Comparison of ENCODE assay signal across 26 cellular contexts in genomic region chr6:103183831-103184411, GRCh38.
DNase-seq lines count a peak whose midpoint lies in the region; ATAC-seq and TF ChIP-seq lines count a peak whose summit lies in the region.
"Had no signal": no experiment of that assay in that cellular context is flagged by ENCODE, and none has a peak within 500 bp of the region (broad histone marks: within the 10 kb centered on the region; RNA-seq: fewer than 3 reads in every experiment).

No MANE protein-coding gene starts in this region.

- TF ChIP-seq RAD21 in Ishikawa (IDR thresholded peaks at IDR 0.05; ENCODE audit: low read depth) = no peak

- no peaks in the 10 kb centered on the region for H3K9me3 ChIP-seq in Peyer's patch
- H3K9me3 ChIP-seq: left ventricle myocardium inferior, pancreas, right atrium auricular region, thoracic aorta had no signal

- no peaks in the 10 kb centered on the region for H3K27me3 ChIP-seq in Peyer's patch
- H3K27me3 ChIP-seq: pancreas, right atrium auricular region, spleen had no signal

- H3K36me3 Mint-ChIP-seq in endothelial cell (ENCODE audit: low read depth, unreplicated experiment) (no peaks in the 10 kb centered on the region), nephron progenitor cell (ENCODE audit: low read depth) (no peaks in the 10 kb centered on the region)
- H3K36me3 Mint-ChIP-seq: activated CD8-positive, alpha-beta memory T cell treated with anti-CD3 and anti-CD28 coated beads, Interleukin-2, amount 10 ng/mL, durations not matched to agents 7 days and 5 days; activated naive CD4-positive, alpha-beta T cell treated with anti-CD3 and anti-CD28 coated beads, Interleukin-2, amount 50 U/mL, for 72 hours; CD14-positive monocyte; natural killer cell treated with Interleukin-12 subunit alpha and Interleukin-12 subunit beta and Interleukin-15 and Interleukin-18, amount 100 ng/mL, for 72 hours had no signal

- TF ChIP-seq EP300 in Ishikawa (IDR thresholded peaks at IDR 0.05; ENCODE audit: borderline replicate concordance) = no peak

- no peak for ATAC-seq in HG02763 (IDR thresholded peaks at IDR 0.05; ENCODE audit: unreplicated experiment)
- no peak for ATAC-seq in stimulated activated naive CD8-positive, alpha-beta T cell treated with anti-CD3 and anti-CD28 coated beads, Interleukin-15, Interleukin-2, amounts not matched to agents 100 U/mL and 50 U/mL, for 24 hours
- ATAC-seq: activated CD8-positive, alpha-beta memory T cell treated with anti-CD3 and anti-CD28 coated beads, Interleukin-2, amount 10 ng/mL, durations not matched to agents 7 days and 5 days; activated naive CD4-positive, alpha-beta T cell treated with anti-CD3 and anti-CD28 coated beads, Interleukin-2, amount 50 U/mL, for 72 hours; K562; natural killer cell treated with Interleukin-12 subunit alpha and Interleukin-12 subunit beta and Interleukin-15 and Interleukin-18, amount 100 ng/mL, for 72 hours; pancreas had no signal

- no peaks in the 10 kb centered on the region for H3K4me1 ChIP-seq in Peyer's patch
- H3K4me1 ChIP-seq: left ventricle myocardium inferior, pancreas, right atrium auricular region, spleen had no signal

- H3K4me3 ChIP-seq in Peyer's patch = no peak overlapping the region
- H3K4me3 ChIP-seq: K562, left ventricle myocardium inferior, pancreas, right atrium auricular region, spleen, thoracic aorta had no signal

- H3K27ac ChIP-seq in Peyer's patch = no peak overlapping the region
- H3K27ac ChIP-seq: left ventricle myocardium inferior, pancreas, right atrium auricular region, spleen, thoracic aorta had no signal

- no peaks in the 10 kb centered on the region for H3K36me3 ChIP-seq in Peyer's patch
- H3K36me3 ChIP-seq: left ventricle myocardium inferior, pancreas, right atrium auricular region, spleen, thoracic aorta had no signal

- DNase-seq in ELR (ENCODE audit: low read depth) = peak; percentile 3
- peak; percentile 16 for DNase-seq in endothelial cell (ENCODE audit: low spot score)
- peak; percentile 53 for DNase-seq in nephron progenitor cell
- DNase-seq in stimulated activated naive CD8-positive, alpha-beta T cell treated with anti-CD3 and anti-CD28 coated beads, Interleukin-15, Interleukin-2, amounts not matched to agents 100 U/mL and 50 U/mL, for 24 hours = no peak
- no peak for DNase-seq in Peyer's patch
- DNase-seq: activated CD4-positive, alpha-beta T cell treated with anti-CD3 and anti-CD28 coated beads, Interleukin-2, amount 10 ng/mL, durations not matched to agents 24 days and 14 days; activated CD8-positive, alpha-beta memory T cell treated with anti-CD3 and anti-CD28 coated beads, Interleukin-2, amount 10 ng/mL, durations not matched to agents 7 days and 5 days; central memory CD4-positive, alpha-beta T cell; HFFc6; left ventricle myocardium inferior; MM.1S; NCI-H1417 treated with DMSO at 0.1 percent for 48 hours; NCI-H2107; stimulated activated CD4-positive, alpha-beta T cell treated with anti-CD3 and anti-CD28 coated beads, Interleukin-4, amount 100 ng/mL, for 1 hour; stimulated activated naive CD4-positive, alpha-beta T cell had no signal

- H3K4me1 Mint-ChIP-seq in endothelial cell (ENCODE audit: unreplicated experiment) (no peaks in the 10 kb centered on the region), nephron progenitor cell (no peaks in the 10 kb centered on the region)
- H3K4me1 Mint-ChIP-seq: activated CD4-positive, alpha-beta T cell treated with anti-CD3 and anti-CD28 coated beads, Interleukin-2, amount 10 ng/mL, durations not matched to agents 24 days and 14 days; activated CD8-positive, alpha-beta memory T cell treated with anti-CD3 and anti-CD28 coated beads, Interleukin-2, amount 10 ng/mL, durations not matched to agents 7 days and 5 days; CD14-positive monocyte had no signal

- H3K4me3 Mint-ChIP-seq in endothelial cell (ENCODE audit: unreplicated experiment) = no peak overlapping the region
- H3K4me3 Mint-ChIP-seq in nephron progenitor cell = no peak overlapping the region
- H3K4me3 Mint-ChIP-seq: activated CD4-positive, alpha-beta T cell treated with anti-CD3 and anti-CD28 coated beads, Interleukin-2, amount 10 ng/mL, durations not matched to agents 24 days and 14 days; activated CD8-positive, alpha-beta memory T cell treated with anti-CD3 and anti-CD28 coated beads, Interleukin-2, amount 10 ng/mL, durations not matched to agents 7 days and 5 days; CD14-positive monocyte; HFFc6; natural killer cell treated with Interleukin-12 subunit alpha and Interleukin-12 subunit beta and Interleukin-15 and Interleukin-18, amount 100 ng/mL, for 72 hours; T-helper 1 cell treated with Interleukin-12 subunit alpha and Interleukin-12 subunit beta and Interleukin-4 antibody, amounts not matched to agents 30 μg/mL and 1 μg/mL, for 36 hours had no signal

- H3K27ac Mint-ChIP-seq in endothelial cell (ENCODE audit: unreplicated experiment) (no peak overlapping the region), nephron progenitor cell (no peak overlapping the region)
- H3K27ac Mint-ChIP-seq: activated CD4-positive, alpha-beta T cell treated with anti-CD3 and anti-CD28 coated beads, Interleukin-2, amount 10 ng/mL, durations not matched to agents 24 days and 14 days; activated CD8-positive, alpha-beta memory T cell treated with anti-CD3 and anti-CD28 coated beads, Interleukin-2, amount 10 ng/mL, durations not matched to agents 7 days and 5 days; activated naive CD4-positive, alpha-beta T cell treated with anti-CD3 and anti-CD28 coated beads, Interleukin-2, amount 50 U/mL, for 72 hours; CD14-positive monocyte; HFFc6; natural killer cell treated with Interleukin-12 subunit alpha and Interleukin-12 subunit beta and Interleukin-15 and Interleukin-18, amount 100 ng/mL, for 72 hours; T-helper 1 cell treated with Interleukin-12 subunit alpha and Interleukin-12 subunit beta and Interleukin-4 antibody, amounts not matched to agents 30 μg/mL and 1 μg/mL, for 36 hours had no signal

- TF ChIP-seq POLR2A in Peyer's patch (IDR thresholded peaks at IDR 0.05) = no peak

- TF ChIP-seq CTCF in endothelial cell (IDR thresholded peaks at IDR 0.05; ENCODE audit: unreplicated experiment) (no peak), nephron progenitor cell (IDR thresholded peaks at IDR 0.05) (no peak), Peyer's patch (IDR thresholded peaks at IDR 0.05) (no peak)

- H3K27me3 Mint-ChIP-seq in endothelial cell (ENCODE audit: unreplicated experiment) (no peaks in the 10 kb centered on the region), nephron progenitor cell (ENCODE audit: low read depth, poor library complexity) (peaks cover 4% of the 10 kb centered on the region)
- H3K27me3 Mint-ChIP-seq: activated CD4-positive, alpha-beta T cell treated with anti-CD3 and anti-CD28 coated beads, Interleukin-2, amount 10 ng/mL, durations not matched to agents 24 days and 14 days; activated CD8-positive, alpha-beta memory T cell treated with anti-CD3 and anti-CD28 coated beads, Interleukin-2, amount 10 ng/mL, durations not matched to agents 7 days and 5 days; natural killer cell treated with Interleukin-12 subunit alpha and Interleukin-12 subunit beta and Interleukin-15 and Interleukin-18, amount 100 ng/mL, for 72 hours had no signal

- H3K9me3 Mint-ChIP-seq in endothelial cell (ENCODE audit: unreplicated experiment) (no peaks in the 10 kb centered on the region), nephron progenitor cell (no peaks in the 10 kb centered on the region)
- H3K9me3 Mint-ChIP-seq: activated CD4-positive, alpha-beta T cell treated with anti-CD3 and anti-CD28 coated beads, Interleukin-2, amount 10 ng/mL, durations not matched to agents 24 days and 14 days; activated naive CD4-positive, alpha-beta T cell treated with anti-CD3 and anti-CD28 coated beads, Interleukin-2, amount 50 U/mL, for 72 hours; T-helper 1 cell treated with Interleukin-12 subunit alpha and Interleukin-12 subunit beta and Interleukin-4 antibody, amounts not matched to agents 30 μg/mL and 1 μg/mL, for 36 hours had no signal

TF ChIP-seq in Ishikawa, 13 proteins besides CTCF, POLR2A, EP300 and RAD21:
- TF ChIP-seq REST (IDR thresholded peaks at IDR 0.05; ENCODE audit: low read depth) (peak; percentile 84), EGR1 (IDR thresholded peaks at IDR 0.05) (no peak)

Comparison
In these comparisons a context has a peak if more than half of its experiments do, and no peak if none do; other contexts are left out.
1. DNase-seq: peak in ELR (single experiment), endothelial cell (single experiment) and nephron progenitor cell (single experiment); none in stimulated activated naive CD8-positive, alpha-beta T cell treated with anti-CD3 and anti-CD28 coated beads, Interleukin-15, Interleukin-2, amounts not matched to agents 100 U/mL and 50 U/mL, for 24 hours (single experiment) and Peyer's patch (0 of 3).